Comparison of ENCODE assay signal across 19 cellular contexts in the genomic region with DNA sequence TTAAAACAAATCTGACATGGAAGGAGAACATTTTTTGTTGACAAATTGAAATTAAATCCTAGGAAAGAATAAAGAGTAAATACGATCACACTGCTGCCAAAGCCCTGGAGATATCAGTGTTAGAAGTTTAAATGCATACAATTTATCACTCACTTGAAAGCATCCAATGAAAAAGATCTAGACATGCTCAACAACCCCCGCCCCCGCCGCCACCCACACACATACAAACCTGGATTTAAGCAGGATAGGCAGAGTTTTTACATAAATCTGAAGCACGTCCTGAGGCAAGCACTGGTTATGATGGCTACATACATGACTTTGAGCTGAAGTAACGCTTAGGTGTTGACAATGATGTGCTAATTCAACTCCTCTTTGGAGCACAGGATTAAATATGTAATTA. TPM values are rescaled to one million over a fixed set of nuclear protein-coding genes. Genes with fewer than 3 reads are reported as not detected.
DNase-seq lines count a peak whose midpoint lies in the region; ATAC-seq, FAIRE-seq and TF ChIP-seq lines count a peak whose summit lies in the region.
"Had no signal": no experiment of that assay in that cellular context is flagged by ENCODE, and none has a peak within 500 bp of the region (broad histone marks: within the 10 kb centered on the region; RNA-seq: fewer than 3 reads in every experiment).

No MANE protein-coding gene starts in this region.

- in situ Hi-C loops in IMR-90 (cut with MboI; ENCODE audit: low sequenced_read_pairs) = no loop called here

- dilution Hi-C loops in IMR-90 (cut with HindIII; ENCODE audit: low sequenced_read_pairs, unreplicated experiment) = no loop called here

- H3K56ac ChIP-seq in IMR-90 (ENCODE audit: extremely low read depth, insufficient read depth, low read length) = no peak overlapping the region

- peak overlapping the region; percentile 72; the same call in 1 of the 2 replicates for H2BK20ac ChIP-seq in IMR-90 (ENCODE audit: low read depth, low read length)

- no peak overlapping the region; the same call in 1 of the 2 replicates for H3K14ac ChIP-seq in IMR-90 (replicated peaks; ENCODE audit: low read depth, low read length)

- H3K4me1 Mint-ChIP-seq in activated CD4-positive, alpha-beta T cell treated with anti-CD3 and anti-CD28 coated beads, Interleukin-2, amount 10 ng/mL, durations not matched to agents 7 days and 5 days = no peaks in the 10 kb centered on the region
- H3K4me1 Mint-ChIP-seq in CD4-positive, alpha-beta memory T cell = peaks cover 0 to 3% (median 0%) of the 10 kb centered on the region in 4 donors
- H3K4me1 Mint-ChIP-seq: B cell had no signal

- no peak overlapping the region for H3K18ac ChIP-seq in IMR-90 (ENCODE audit: low read depth, low read length)

- H3K23ac ChIP-seq in IMR-90 (ENCODE audit: low read depth, low read length) = no peak overlapping the region

- H4K5ac ChIP-seq in IMR-90 (ENCODE audit: low read depth, low read length) = no peak overlapping the region

- no peak overlapping the region for H2AFZ ChIP-seq in IMR-90 (replicated peaks; ENCODE audit: low read length, poor library complexity)

- H3K9me1 ChIP-seq in IMR-90 (ENCODE audit: insufficient read depth, low read length) = 0 out of 2 replicates have a peak, but pooled peaks cover 2% of the 10 kb centered on the region

- H3K9me3 ChIP-seq in IMR-90 (ENCODE audit: control insufficient read depth, insufficient read depth, low read length) (no peaks in the 10 kb centered on the region), neutrophil (no peaks in the 10 kb centered on the region)
- H3K9me3 ChIP-seq in CD4-positive, alpha-beta memory T cell (ENCODE audit: control insufficient read depth in 1 of 2, low read length in 2 of 2) = no peaks in the 10 kb centered on the region
- H3K9me3 ChIP-seq: BLaER1, HAP-1 had no signal

- FAIRE-seq in D721Med (lab: Jason Lieb, UNC) = peak; percentile 21
- FAIRE-seq: H54 had no signal

- H3K9ac ChIP-seq in IMR-90 (ENCODE audit: low read depth, low read length) = no peak overlapping the region
- H3K9ac ChIP-seq: BLaER1 had no signal

- CTCF ChIA-PET in IMR-90 (lab: Yijun Ruan, JAX) = no interaction called here
- CTCF ChIA-PET in activated CD4-positive, alpha-beta T cell treated with anti-CD3 and anti-CD28 coated beads, Interleukin-2, amount 10 ng/mL, durations not matched to agents 7 days and 5 days (lab: Charles Lee) = no interaction called here
- CTCF ChIA-PET in CD4-positive, alpha-beta memory T cell (lab: Charles Lee; ENCODE audit: partially characterized antibody) = no interaction called here

- POLR2A ChIA-PET in IMR-90 (lab: Charles Lee; ENCODE audit: unreplicated experiment) = no interaction called here
- POLR2A ChIA-PET in activated CD4-positive, alpha-beta T cell treated with anti-CD3 and anti-CD28 coated beads, Interleukin-2, amount 10 ng/mL, durations not matched to agents 7 days and 5 days (lab: Charles Lee) = no interaction called here
- POLR2A ChIA-PET in CD4-positive, alpha-beta memory T cell (lab: Charles Lee; ENCODE audit: partially characterized antibody) = no interaction called here

- no peak overlapping the region for H3K4me3 Mint-ChIP-seq in activated CD4-positive, alpha-beta T cell treated with anti-CD3 and anti-CD28 coated beads, Interleukin-2, amount 10 ng/mL, durations not matched to agents 7 days and 5 days
- no peak overlapping the region for H3K4me3 Mint-ChIP-seq in CD4-positive, alpha-beta memory T cell
- H3K4me3 Mint-ChIP-seq: B cell; CD4-positive, CD25-positive, alpha-beta regulatory T cell; CD8-positive, alpha-beta memory T cell had no signal

- TF ChIP-seq POLR2A in IMR-90 (IDR thresholded peaks at IDR 0.05; ENCODE audit: low read depth, low read length) = no peak

- peaks cover 4% of the 10 kb centered on the region for H3K4me1 ChIP-seq in IMR-90 (ENCODE audit: control insufficient read depth, insufficient read depth, low read length)
- no peaks in the 10 kb centered on the region for H3K4me1 ChIP-seq in neutrophil (ENCODE audit: control insufficient read depth in 1 of 2, insufficient read depth in 1 of 2, low read depth in 1 of 2, low read length in 1 of 2)
- no peaks in the 10 kb centered on the region for H3K4me1 ChIP-seq in CD4-positive, alpha-beta memory T cell (ENCODE audit: insufficient read depth, low read length)
- H3K4me1 ChIP-seq: BLaER1, HAP-1 had no signal

- H3K36me3 ChIP-seq in IMR-90 (ENCODE audit: control insufficient read depth, insufficient read depth, low read length) (no peaks in the 10 kb centered on the region), neutrophil (peaks cover 90% of the 10 kb centered on the region)
- peaks cover 5% of the 10 kb centered on the region for H3K36me3 ChIP-seq in CD4-positive, alpha-beta memory T cell (ENCODE audit: insufficient read depth, low read length)
- H3K36me3 ChIP-seq: BLaER1, HAP-1 had no signal

- no peak overlapping the region for H2BK120ac ChIP-seq in IMR-90 (ENCODE audit: low read depth, low read length)

- H4K8ac ChIP-seq in IMR-90 (ENCODE audit: low read depth in 2 of 2, low read length in 2 of 2) = no peak overlapping the region

- no peaks in the 10 kb centered on the region for H3K79me1 ChIP-seq in IMR-90 (ENCODE audit: low read depth in 1 of 2, low read length in 2 of 2)

- H3K27ac ChIP-seq in IMR-90 (ENCODE audit: insufficient read depth, low read length) = no peak overlapping the region
- peak overlapping the region; percentile 43 for H3K27ac ChIP-seq in neutrophil
- no peak overlapping the region for H3K27ac ChIP-seq in CD4-positive, alpha-beta memory T cell (ENCODE audit: low read depth, low read length)
- H3K27ac ChIP-seq: 22Rv1, BLaER1, C4-2B had no signal

- H3K4ac ChIP-seq in IMR-90 (ENCODE audit: low read depth, low read length) = no peak overlapping the region

- H3K36me3 Mint-ChIP-seq in activated CD4-positive, alpha-beta T cell treated with anti-CD3 and anti-CD28 coated beads, Interleukin-2, amount 10 ng/mL, durations not matched to agents 7 days and 5 days (ENCODE audit: low read depth) = peaks cover 14% of the 10 kb centered on the region
- peaks cover 17 to 31% of the 10 kb centered on the region in 2 donors for H3K36me3 Mint-ChIP-seq in CD4-positive, alpha-beta memory T cell

- no CpG with 5 or more reads among the region's 6 CpGs for WGBS in IMR-90 (ENCODE audit: extremely low coverage in 2 of 2, insufficient read length in 1 of 2), 2 experiments

- H2BK5ac ChIP-seq in IMR-90 (ENCODE audit: low read depth, low read length, poor library complexity, severe bottlenecking) = no peak overlapping the region

- H3K4me2 ChIP-seq in IMR-90 (ENCODE audit: low read depth, low read length) = no peak overlapping the region
- H3K4me2 ChIP-seq: BLaER1 had no signal

- TF ChIP-seq CTCF in D721Med (IDR thresholded peaks at IDR 0.05; ENCODE audit: insufficient read depth, missing control alignments) (no peak), IMR-90 (conservative IDR thresholded peaks at IDR 0.05; ENCODE audit: low read depth, low read length) (no peak), neutrophil (IDR thresholded peaks at IDR 0.05) (no peak)

- no peak for TF ChIP-seq RAD21 in IMR-90 (IDR thresholded peaks at IDR 0.05; ENCODE audit: low read length)

- BruUV-seq in IMR-90 (replicated peaks; lab: Mats Ljungman, UMichigan) = no TSS peak

- DNase-seq in D721Med (ENCODE audit: insufficient read length, low spot score) (no peak), IMR-90 (no peak), head of caudate nucleus (peak in 36 of 42 donors; percentile 9 to 73 (median 40))
- DNase-seq in activated CD4-positive, alpha-beta T cell treated with anti-CD3 and anti-CD28 coated beads, Interleukin-2, amount 10 ng/mL, durations not matched to agents 7 days and 5 days = no peak
- no peak for DNase-seq in CD4-positive, alpha-beta memory T cell
- DNase-seq: CD4-positive, CD25-positive, alpha-beta regulatory T cell; CD8-positive, alpha-beta memory T cell; DMS53; DMS79 treated with DMSO at 0.1 percent for 48 hours; GOT3 had no signal

- H4K91ac ChIP-seq in IMR-90 (ENCODE audit: insufficient read depth, low read depth, low read length) = no peak overlapping the region; the same call in 1 of the 2 replicates

- H2BK15ac ChIP-seq in IMR-90 (ENCODE audit: low read depth, low read length) = no peak overlapping the region; the same call in 2 of the 3 replicates

- H3K27me3 Mint-ChIP-seq in activated CD4-positive, alpha-beta T cell treated with anti-CD3 and anti-CD28 coated beads, Interleukin-2, amount 10 ng/mL, durations not matched to agents 7 days and 5 days = no peaks in the 10 kb centered on the region
- H3K27me3 Mint-ChIP-seq in CD4-positive, alpha-beta memory T cell = no peaks in the 10 kb centered on the region
- H3K27me3 Mint-ChIP-seq: B cell; CD4-positive, CD25-positive, alpha-beta regulatory T cell; CD8-positive, alpha-beta memory T cell had no signal

- no peaks in the 10 kb centered on the region for H3K9me3 Mint-ChIP-seq in activated CD4-positive, alpha-beta T cell treated with anti-CD3 and anti-CD28 coated beads, Interleukin-2, amount 10 ng/mL, durations not matched to agents 7 days and 5 days
- H3K9me3 Mint-ChIP-seq in CD4-positive, alpha-beta memory T cell = no peaks in the 10 kb centered on the region
- H3K9me3 Mint-ChIP-seq: CD8-positive, alpha-beta memory T cell had no signal

- intact Hi-C loops in IMR-90 (cut with micrococcal nuclease) = no loop called here
- intact Hi-C loops in head of caudate nucleus (cut with DNase I) = no loop called here
- intact Hi-C loops in CD4-positive, alpha-beta memory T cell (cut with micrococcal nuclease) = no loop called here

- no peak overlapping the region for H3K27ac Mint-ChIP-seq in activated CD4-positive, alpha-beta T cell treated with anti-CD3 and anti-CD28 coated beads, Interleukin-2, amount 10 ng/mL, durations not matched to agents 7 days and 5 days
- H3K27ac Mint-ChIP-seq in CD4-positive, alpha-beta memory T cell = no peak overlapping the region
- H3K27ac Mint-ChIP-seq: B cell; CD4-positive, CD25-positive, alpha-beta regulatory T cell had no signal

- no peak overlapping the region for H2AK9ac ChIP-seq in IMR-90 (replicated peaks; ENCODE audit: low read depth, low read length, poor library complexity)

- no peak overlapping the region for H2AK5ac ChIP-seq in IMR-90 (ENCODE audit: low read depth, low read length)

- no peak overlapping the region for H3K4me3 ChIP-seq in IMR-90 (ENCODE audit: insufficient read depth, low read depth, low read length)
- H3K4me3 ChIP-seq in neutrophil (ENCODE audit: low read depth in 1 of 2, low read length in 1 of 2) = no peak overlapping the region
- no peak overlapping the region for H3K4me3 ChIP-seq in CD4-positive, alpha-beta memory T cell (ENCODE audit: low read length in 2 of 2)
- H3K4me3 ChIP-seq: BLaER1, HAP-1 had no signal

- ATAC-seq in IMR-90 (ENCODE audit: low read depth) (no peak; the same call in 1 of the 2 replicates), GM21526 (IDR thresholded peaks at IDR 0.05; ENCODE audit: low FRiP score, unreplicated experiment) (no peak), GM18909 (IDR thresholded peaks at IDR 0.05; ENCODE audit: poor library complexity, unreplicated experiment) (no peak)

- H4K20me1 ChIP-seq in IMR-90 (ENCODE audit: insufficient read depth, low read length) = no peaks in the 10 kb centered on the region
- H4K20me1 ChIP-seq: BLaER1 had no signal

- no peaks in the 10 kb centered on the region for H3K27me3 ChIP-seq in IMR-90 (ENCODE audit: control insufficient read depth, insufficient read depth, low read length)
- no peaks in the 10 kb centered on the region for H3K27me3 ChIP-seq in neutrophil
- H3K27me3 ChIP-seq in CD4-positive, alpha-beta memory T cell (ENCODE audit: insufficient read depth, low read length) = no peaks in the 10 kb centered on the region
- H3K27me3 ChIP-seq: BLaER1 had no signal

RNA-seq across cellular contexts. Expression of a gene that starts 58.5 kb away (rescaled TPM):
- total RNA-seq in IMR-90 (2012; rRNA removed) = 7.2 and 8.3 TPM in 2 replicates
- polyA plus RNA-seq in IMR-90 (2012; rRNA removed) = 2.2 TPM in 2 replicates
- 0.53 and 0.82 TPM in 2 replicates for polyA plus RNA-seq in IMR-90 (2012; cell fraction: cytosol; rRNA removed)
- 0.97 and 7.2 TPM in 2 replicates for polyA plus RNA-seq in IMR-90 (2012; cell fraction: nucleus; rRNA removed; ENCODE audit: low replicate concordance)
- total RNA-seq in activated CD4-positive, alpha-beta T cell treated with anti-CD3 and anti-CD28 coated beads, Interleukin-2, amount 10 ng/mL, durations not matched to agents 7 days and 5 days = 10 to 100 TPM; 24.7 to 26.8 TPM
- 10 to 100 TPM; 32.8 to 35.2 TPM for total RNA-seq in CD4-positive, alpha-beta memory T cell
- polyA plus RNA-seq in CD4-positive, alpha-beta memory T cell = 1 to 10 TPM; 4.2 to 9.1 TPM

Comparison
In these comparisons a context has a peak if more than half of its experiments do, and no peak if none do; other contexts are left out.
1. DNase-seq: peak in head of caudate nucleus (36 of 42); none in D721Med (single experiment), IMR-90 (single experiment), activated CD4-positive, alpha-beta T cell treated with anti-CD3 and anti-CD28 coated beads, Interleukin-2, amount 10 ng/mL, durations not matched to agents 7 days and 5 days (single experiment) and CD4-positive, alpha-beta memory T cell (0 of 5).